8 cellular contexts compared by ENCODE assay signal in the genomic region with DNA sequence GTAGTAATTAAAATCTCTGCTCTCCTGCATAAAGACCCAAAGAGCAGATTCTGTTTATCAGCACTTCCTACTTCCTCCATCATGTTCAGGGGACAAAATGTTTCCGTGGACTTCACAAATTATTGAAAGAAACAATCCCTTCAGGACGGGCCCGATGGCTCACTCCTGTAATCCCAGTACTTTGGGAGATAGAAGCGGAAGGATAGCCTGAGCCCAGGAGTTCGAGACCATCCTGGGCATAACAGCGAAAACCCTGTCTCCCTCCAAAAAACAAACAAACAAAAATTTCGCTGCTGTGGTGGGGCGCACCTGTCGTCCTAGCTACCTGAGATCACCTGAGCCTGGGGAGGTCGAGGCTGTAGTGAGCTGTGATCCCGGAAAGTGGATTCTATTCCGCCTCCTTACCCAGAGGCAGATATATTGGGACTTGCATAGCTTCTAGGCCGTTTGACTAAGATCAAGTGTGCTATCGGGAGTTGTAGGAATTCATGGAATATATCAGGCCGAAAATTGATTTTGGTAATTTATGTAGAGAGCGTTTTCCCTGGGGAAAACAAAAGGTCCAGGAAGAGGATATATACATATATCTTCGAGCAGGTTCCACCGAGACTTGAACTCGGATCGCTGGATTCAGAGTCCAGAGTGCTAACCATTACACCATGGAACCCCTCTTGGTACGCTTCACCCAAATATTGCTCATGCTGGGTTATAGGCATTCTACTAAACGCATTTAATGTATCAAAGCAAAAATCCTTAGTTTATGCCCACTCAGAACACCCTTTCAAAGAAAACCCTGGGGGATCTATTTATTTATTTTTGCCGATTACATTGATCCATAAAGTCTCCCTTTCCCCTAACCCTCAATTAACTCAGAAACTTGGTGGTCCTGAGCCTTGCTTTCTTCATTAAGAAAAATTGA.
A peak's percentile ranks its signal among the peaks of the same experiment; 100 is the strongest.
DNase-seq lines count a peak whose midpoint lies in the region; TF ChIP-seq lines count a peak whose summit lies in the region.

No MANE protein-coding gene starts in this region.

- no peak for TF ChIP-seq CTCF in glutamatergic neuron (IDR thresholded peaks at IDR 0.05; ENCODE audit: partially characterized antibody, unreplicated experiment)

- H3K4me3 Mint-ChIP-seq in T-helper 2 cell treated with Interferon-gamma antibody and Interleukin-4, amounts not matched to agents 5 μg/mL and 100 μg/mL, for 36 hours = peak overlapping the region; percentile 74
- H3K4me3 Mint-ChIP-seq in glutamatergic neuron (ENCODE audit: unreplicated experiment) = peak overlapping the region; percentile 90

- H3K9ac ChIP-seq in HUES6 (ENCODE audit: low read length) = peak overlapping the region; percentile 67

- H3K27ac ChIP-seq in HUES6 (ENCODE audit: low read depth, low read length) = no peak overlapping the region

- H3K9me3 Mint-ChIP-seq in T-helper 2 cell treated with Interferon-gamma antibody and Interleukin-4, amounts not matched to agents 5 μg/mL and 100 μg/mL, for 36 hours = peaks cover 26% of the 10 kb centered on the region
- peaks cover 11% of the 10 kb centered on the region for H3K9me3 Mint-ChIP-seq in glutamatergic neuron (ENCODE audit: unreplicated experiment)

- H3K27me3 Mint-ChIP-seq in T-helper 2 cell treated with Interferon-gamma antibody and Interleukin-4, amounts not matched to agents 5 μg/mL and 100 μg/mL, for 36 hours (ENCODE audit: low read depth) = peaks cover 84% of the 10 kb centered on the region
- peaks cover 31% of the 10 kb centered on the region for H3K27me3 Mint-ChIP-seq in glutamatergic neuron (ENCODE audit: unreplicated experiment)

- H3K4me1 Mint-ChIP-seq in T-helper 2 cell treated with Interferon-gamma antibody and Interleukin-4, amounts not matched to agents 5 μg/mL and 100 μg/mL, for 36 hours (ENCODE audit: low read depth) = peaks cover 28% of the 10 kb centered on the region
- H3K4me1 Mint-ChIP-seq in glutamatergic neuron (ENCODE audit: low read depth, unreplicated experiment) = peaks cover 6% of the 10 kb centered on the region

- peaks cover 2% of the 10 kb centered on the region for H3K36me3 Mint-ChIP-seq in T-helper 2 cell treated with Interferon-gamma antibody and Interleukin-4, amounts not matched to agents 5 μg/mL and 100 μg/mL, for 36 hours (ENCODE audit: low read depth)
- H3K36me3 Mint-ChIP-seq in glutamatergic neuron (ENCODE audit: unreplicated experiment) = no peaks in the 10 kb centered on the region

- H3K36me3 ChIP-seq in HUES6 (ENCODE audit: control insufficient read depth, insufficient read depth, low read length) = no peaks in the 10 kb centered on the region

- no peaks in the 10 kb centered on the region for H3K4me1 ChIP-seq in HUES6 (ENCODE audit: control insufficient read depth, insufficient read depth, low read length)

- peaks cover 6% of the 10 kb centered on the region for H3K27me3 ChIP-seq in HUES6 (ENCODE audit: control insufficient read depth, insufficient read depth, low read length)

- H3K27ac Mint-ChIP-seq in T-helper 2 cell treated with Interferon-gamma antibody and Interleukin-4, amounts not matched to agents 5 μg/mL and 100 μg/mL, for 36 hours = no peak overlapping the region
- H3K27ac Mint-ChIP-seq in glutamatergic neuron (ENCODE audit: unreplicated experiment) = peak overlapping the region; percentile 60

- H3K9me3 ChIP-seq in HUES6 (ENCODE audit: control insufficient read depth, insufficient read depth, low read depth, low read length) = no peaks in the 10 kb centered on the region

- peak overlapping the region; percentile 88 for H3K4me3 ChIP-seq in HUES6 (ENCODE audit: low read depth, low read length)

- DNase-seq in EL = peak; percentile 70
- DNase-seq in T-helper 2 cell treated with Interferon-gamma antibody and Interleukin-4, amounts not matched to agents 5 μg/mL and 100 μg/mL, for 36 hours (ENCODE audit: low spot score) = peak; percentile 36
- peak; percentile 37 for DNase-seq in glutamatergic neuron
- DNase-seq in germinal center (ENCODE audit: low spot score) = no peak
- DNase-seq in NOMO-1 treated with dmso at 0.1 percent for 144 hours (lab: John Stamatoyannopoulos, UW; ENCODE audit: unreplicated experiment) = no peak
- no peak for DNase-seq in activated effector memory CD4-positive, alpha-beta T cell treated with anti-CD3 and anti-CD28 coated beads, Interleukin-2, amount 50 U/mL, for 16 hours
- no peak for DNase-seq in GDM1 (lab: John Stamatoyannopoulos, UW)

Comparison
In these comparisons a context has a peak if more than half of its experiments do, and no peak if none do; other contexts are left out.
1. DNase-seq: peak in EL (single experiment), T-helper 2 cell treated with Interferon-gamma antibody and Interleukin-4, amounts not matched to agents 5 μg/mL and 100 μg/mL, for 36 hours (single experiment) and glutamatergic neuron (single experiment); none in germinal center (single experiment), NOMO-1 treated with dmso at 0.1 percent for 144 hours (single experiment), activated effector memory CD4-positive, alpha-beta T cell treated with anti-CD3 and anti-CD28 coated beads, Interleukin-2, amount 50 U/mL, for 16 hours (single experiment) and GDM1 (single experiment).